In the genomic region with DNA sequence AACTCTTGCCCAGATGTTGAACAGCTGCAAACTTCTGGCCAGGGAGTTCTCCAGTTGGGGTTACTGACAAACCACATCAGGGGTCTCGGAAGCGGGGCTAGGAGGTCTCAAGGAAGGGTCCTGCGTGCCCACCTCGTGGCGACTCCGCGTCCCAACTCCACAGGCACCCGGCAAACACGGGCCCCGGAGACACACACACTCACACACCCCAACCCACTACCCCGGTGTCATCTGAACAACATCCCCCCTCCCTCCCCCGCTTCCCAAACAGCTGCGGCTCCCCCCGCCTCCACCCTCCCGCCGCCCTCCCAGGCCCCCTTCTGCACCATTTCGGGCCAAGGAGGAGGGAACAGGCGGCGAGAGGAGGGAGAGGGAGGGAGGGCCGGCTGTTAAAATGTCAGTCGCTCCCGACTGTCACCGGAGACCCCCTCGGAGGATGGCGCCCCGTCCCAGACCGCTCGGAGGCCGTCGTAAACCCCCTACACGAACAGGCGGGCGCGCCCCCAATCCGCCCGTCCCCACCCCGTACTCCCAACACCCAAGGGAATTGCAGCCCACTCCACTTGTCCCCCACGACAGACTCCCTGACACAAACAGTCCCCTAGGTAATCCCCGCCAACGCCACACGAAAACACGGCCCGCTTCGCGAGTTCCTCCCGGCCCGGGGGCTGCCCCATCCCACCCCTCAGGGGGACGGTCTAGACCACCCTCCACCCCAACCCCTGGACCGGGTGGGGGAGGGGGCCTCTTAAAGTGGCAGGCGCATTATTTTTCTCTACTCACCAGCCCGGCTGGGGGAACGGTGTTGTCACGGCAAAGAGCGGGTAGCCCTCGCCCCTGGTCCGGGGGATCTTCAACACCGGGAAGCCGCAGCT, we compare ENCODE assay signal across 2 cellular contexts.
TF ChIP-seq lines count a peak whose summit lies in the region.

No MANE protein-coding gene starts in this region.

TF ChIP-seq in IMR-90, 13 proteins besides CTCF, POLR2A, EP300 and RAD21:
- TF ChIP-seq RFX5 (IDR thresholded peaks at IDR 0.05; ENCODE audit: low read depth, low read length): no peak
- TF ChIP-seq MAZ (IDR thresholded peaks at IDR 0.05; ENCODE audit: borderline replicate concordance, low read depth, low read length): peak; percentile 47; the same call in 1 of the 2 replicates
- TF ChIP-seq RCOR1 (IDR thresholded peaks at IDR 0.05; ENCODE audit: insufficient replicate concordance, low read length): no peak
- peak; percentile 1; the same call in 1 of the 2 replicates for TF ChIP-seq MXI1 (IDR thresholded peaks at IDR 0.05; ENCODE audit: borderline replicate concordance, low read depth, low read length)
- TF ChIP-seq ELK1 (IDR thresholded peaks at IDR 0.05; ENCODE audit: borderline replicate concordance, low read depth, low read length): no peak
- TF ChIP-seq CHD1 (IDR thresholded peaks at IDR 0.05; ENCODE audit: low read depth, low read length): peak; percentile 97; the same call in 1 of the 2 replicates
- no peak for TF ChIP-seq SMC3 (IDR thresholded peaks at IDR 0.05; ENCODE audit: low read depth, low read length)
- no peak for TF ChIP-seq FOS (IDR thresholded peaks at IDR 0.05; ENCODE audit: low read depth, low read length)
- no peak for TF ChIP-seq BHLHE40 (IDR thresholded peaks at IDR 0.05; ENCODE audit: low read depth, low read length)

TF ChIP-seq in endothelial cell of umbilical vein, 7 proteins besides CTCF, POLR2A, EP300 and RAD21:
- TF ChIP-seq GATA2 (IDR thresholded peaks at IDR 0.05; ENCODE audit: insufficient read depth, insufficient read length, low read depth, low read length): no peak
- TF ChIP-seq, protein P1, sequence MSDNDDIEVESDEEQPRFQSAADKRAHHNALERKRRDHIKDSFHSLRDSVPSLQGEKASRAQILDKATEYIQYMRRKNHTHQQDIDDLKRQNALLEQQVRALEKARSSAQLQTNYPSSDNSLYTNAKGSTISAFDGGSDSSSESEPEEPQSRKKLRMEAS (IDR thresholded peaks at IDR 0.05; ENCODE audit: insufficient read depth, insufficient read length): no peak
- no peak for TF ChIP-seq FOS (IDR thresholded peaks at IDR 0.05; ENCODE audit: borderline replicate concordance, insufficient read depth, low read length)
- no peak for TF ChIP-seq JUN (IDR thresholded peaks at IDR 0.05; ENCODE audit: borderline replicate concordance, insufficient read depth, insufficient read length, low read depth)
- TF ChIP-seq POLR2AphosphoS5 (IDR thresholded peaks at IDR 0.05; ENCODE audit: insufficient read depth, low read depth, low read length): no peak
- no peak for TF ChIP-seq MYC (IDR thresholded peaks at IDR 0.05; ENCODE audit: low read depth, low read length)
- TF ChIP-seq EZH2 (IDR thresholded peaks at IDR 0.05; ENCODE audit: borderline replicate concordance, low read depth, low read length, severe bottlenecking): no peak
TF ChIP-seq in endothelial cell of umbilical vein: peak in this region for 0.
